ENCODE assay signal across 9 cellular contexts in the genomic region with DNA sequence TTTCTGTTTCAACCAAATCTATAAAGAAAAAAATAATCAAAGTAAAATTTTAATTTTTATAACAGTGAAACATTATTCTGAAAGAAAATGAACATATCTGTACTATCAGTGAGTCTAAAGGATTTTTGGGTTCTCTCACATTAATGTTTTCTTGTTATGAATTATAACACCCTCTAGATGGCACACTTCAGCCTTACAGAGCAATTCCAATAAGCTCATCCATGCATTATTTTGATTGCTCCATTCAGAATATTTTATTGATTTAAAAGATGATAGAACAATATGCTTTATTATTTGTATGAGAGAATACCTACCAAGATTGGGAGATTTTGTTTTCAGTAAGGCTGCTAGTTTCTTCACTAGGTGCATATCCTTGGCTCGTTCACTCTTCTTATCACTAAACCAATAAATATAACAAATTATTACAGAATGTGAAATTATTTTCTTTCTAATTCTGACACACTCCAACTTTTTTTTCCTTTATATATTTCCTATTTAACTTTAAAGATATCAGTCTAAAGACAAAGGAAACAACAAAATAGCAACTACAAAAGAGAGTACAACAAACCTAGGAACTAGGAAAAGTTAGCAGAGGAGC.
DNase-seq lines count a peak whose midpoint lies in the region; ATAC-seq, FAIRE-seq and TF ChIP-seq lines count a peak whose summit lies in the region.
"Had no signal": no experiment of that assay in that cellular context is flagged by ENCODE, and none has a peak within 500 bp of the region (broad histone marks: within the 10 kb centered on the region; RNA-seq: fewer than 3 reads in every experiment).

No MANE protein-coding gene starts in this region.

- no peak overlapping the region for H3K27ac ChIP-seq in astrocyte (ENCODE audit: low read depth, low read length)

- H3K36me3 ChIP-seq in astrocyte (ENCODE audit: insufficient read depth, low read length) = peaks cover 44% of the 10 kb centered on the region

- no peaks in the 10 kb centered on the region for H4K20me1 ChIP-seq in astrocyte (ENCODE audit: insufficient read depth, low read length)

- H3K9ac ChIP-seq in astrocyte (ENCODE audit: low read length) = no peak overlapping the region

- H3K27ac Mint-ChIP-seq in astrocyte (ENCODE audit: unreplicated experiment) = no peak overlapping the region

- DNase-seq in A172 (ENCODE audit: low spot score) (peak; percentile 18), GM12864 (ENCODE audit: low read depth) (no peak), NCI-H146 treated with DMSO at 0.1 percent for 48 hours (lab: John Stamatoyannopoulos, UW; ENCODE audit: unreplicated experiment) (peak; percentile 20), astrocyte (ENCODE audit: low read depth) (peak; percentile 4), medulla oblongata (ENCODE audit: extremely low spot score) (peak; percentile 46)
- no peak for DNase-seq in stimulated activated CD4-positive, alpha-beta T cell treated with anti-CD3 and anti-CD28 coated beads, Interleukin-4, amount 100 ng/mL, for 4 hours

- no peak overlapping the region for H3K4me3 Mint-ChIP-seq in astrocyte (ENCODE audit: unreplicated experiment)

- no peak for ATAC-seq in GM18873 (IDR thresholded peaks at IDR 0.05; ENCODE audit: low FRiP score, unreplicated experiment)
- ATAC-seq in GM19455 (IDR thresholded peaks at IDR 0.05; ENCODE audit: unreplicated experiment) = no peak

- no peak overlapping the region for H3K4me2 ChIP-seq in astrocyte (ENCODE audit: low read length)

- no peaks in the 10 kb centered on the region for H3K9me3 Mint-ChIP-seq in astrocyte (ENCODE audit: unreplicated experiment)

- no peaks in the 10 kb centered on the region for H3K27me3 Mint-ChIP-seq in astrocyte (ENCODE audit: low read depth, unreplicated experiment)

- no peaks in the 10 kb centered on the region for H3K27me3 ChIP-seq in astrocyte (ENCODE audit: insufficient read depth, low read length)

- H3K4me3 ChIP-seq in GM12864 (ENCODE audit: low read depth, low read length) (no peak overlapping the region), astrocyte (ENCODE audit: insufficient read depth, low read depth, low read length) (no peak overlapping the region)

- H3K9me3 ChIP-seq in astrocyte (ENCODE audit: insufficient read depth, low read depth, low read length) = no peaks in the 10 kb centered on the region

- no peak overlapping the region for H2AFZ ChIP-seq in astrocyte (ENCODE audit: low read depth, low read length)

- no peaks in the 10 kb centered on the region for H3K4me1 Mint-ChIP-seq in astrocyte (ENCODE audit: low read depth, unreplicated experiment)

- H3K4me1 ChIP-seq in astrocyte (ENCODE audit: insufficient read depth, low read length) = no peaks in the 10 kb centered on the region

- no peaks in the 10 kb centered on the region for H3K79me2 ChIP-seq in astrocyte (ENCODE audit: insufficient read depth, low read length)

- no peak for FAIRE-seq in astrocyte (lab: Jason Lieb, UNC)
- FAIRE-seq: GM18507 had no signal

- TF ChIP-seq CTCF in GM12864 (IDR thresholded peaks at IDR 0.05; ENCODE audit: low read depth, low read length, missing control alignments) (peak; percentile 27), astrocyte (IDR thresholded peaks at IDR 0.05; ENCODE audit: insufficient read depth, low read depth, low read length) (peak; percentile 41)

- H3K36me3 Mint-ChIP-seq in astrocyte (ENCODE audit: low read depth, unreplicated experiment) = peaks cover 6% of the 10 kb centered on the region

Comparison
In these comparisons a context has a peak if more than half of its experiments do, and no peak if none do; other contexts are left out.
1. DNase-seq: peak in A172 (single experiment), NCI-H146 treated with DMSO at 0.1 percent for 48 hours (single experiment), astrocyte (single experiment) and medulla oblongata (single experiment); none in GM12864 (single experiment) and stimulated activated CD4-positive, alpha-beta T cell treated with anti-CD3 and anti-CD28 coated beads, Interleukin-4, amount 100 ng/mL, for 4 hours (0 of 2).